In genomic region chr3:157126365-157126764, GRCh38 we compare ENCODE assay signal across 22 cellular contexts. TPM values are rescaled to one million over a fixed set of nuclear protein-coding genes. Genes with fewer than 3 reads are reported as not detected.
DNase-seq lines count a peak whose midpoint lies in the region; ATAC-seq and TF ChIP-seq lines count a peak whose summit lies in the region.
"Had no signal": no experiment of that assay in that cellular context is flagged by ENCODE, and none has a peak within 500 bp of the region (broad histone marks: within the 10 kb centered on the region; RNA-seq: fewer than 3 reads in every experiment).

No MANE protein-coding gene starts in this region.

- no peak overlapping the region for H3K9ac ChIP-seq in mesenchymal stem cell (ENCODE audit: low read length)
- H3K9ac ChIP-seq: GM23248, neural progenitor cell had no signal

- H2BK5ac ChIP-seq in mesenchymal stem cell (ENCODE audit: low read depth, low read length, poor library complexity, severe bottlenecking), result no peak overlapping the region

- H3K4me2 ChIP-seq in mesenchymal stem cell (ENCODE audit: low read length, poor library complexity, severe bottlenecking), result no peak overlapping the region
- H3K4me2 ChIP-seq: neural progenitor cell had no signal

- ATAC-seq in CD8-positive, alpha-beta T cell, result no peak
- no peak for ATAC-seq in activated T-helper 17 cell treated with anti-CD3 and anti-CD28 coated beads, Interleukin-2, amount 50 U/mL, for 72 hours (replicated peaks)
- ATAC-seq in HG03095 (IDR thresholded peaks at IDR 0.05; ENCODE audit: unreplicated experiment), result no peak
- ATAC-seq: esophagus mucosa had no signal

- H3K9me3 Mint-ChIP-seq in CD8-positive, alpha-beta T cell, result no peaks in the 10 kb centered on the region
- H3K9me3 Mint-ChIP-seq in activated T-helper 17 cell treated with anti-CD3 and anti-CD28 coated beads, Interleukin-2, amount 50 U/mL, for 72 hours, result no peaks in the 10 kb centered on the region
- H3K9me3 Mint-ChIP-seq: neural progenitor cell had no signal

- no peak overlapping the region for H2AFZ ChIP-seq in ACC112 (ENCODE audit: low read length, unreplicated experiment)
- no peak overlapping the region for H2AFZ ChIP-seq in mesenchymal stem cell (ENCODE audit: low read depth, low read length)
- H2AFZ ChIP-seq: GM23248, neural progenitor cell had no signal

- H3K4me1 ChIP-seq in ACC112 (ENCODE audit: control insufficient read depth, insufficient read depth, low read length, unreplicated experiment) (peaks cover 96% of the 10 kb centered on the region), mesenchymal stem cell (ENCODE audit: control insufficient read depth, insufficient read depth, low read depth, low read length) (peaks cover 35% of the 10 kb centered on the region)
- H3K4me1 ChIP-seq in CD8-positive, alpha-beta T cell (ENCODE audit: insufficient read depth, low read length), result peaks cover 34% of the 10 kb centered on the region

- WGBS in mesenchymal stem cell, result 100% methylated on average over 1 of the region's 1 CpG

- no peak overlapping the region for H4K91ac ChIP-seq in mesenchymal stem cell (ENCODE audit: low read length)

- no peak overlapping the region for H3K4me3 Mint-ChIP-seq in CD8-positive, alpha-beta T cell
- no peak overlapping the region for H3K4me3 Mint-ChIP-seq in activated T-helper 17 cell treated with anti-CD3 and anti-CD28 coated beads, Interleukin-2, amount 50 U/mL, for 72 hours
- H3K4me3 Mint-ChIP-seq: neural progenitor cell had no signal

- H3K18ac ChIP-seq in mesenchymal stem cell (ENCODE audit: low read depth in 1 of 2, low read length in 2 of 2), result no peak overlapping the region

- peak overlapping the region; percentile 40 for H2AK5ac ChIP-seq in mesenchymal stem cell (ENCODE audit: low read length, severe bottlenecking)

- no peak overlapping the region for H3K4ac ChIP-seq in mesenchymal stem cell (ENCODE audit: low read depth in 1 of 2, low read length in 2 of 2)

- no peaks in the 10 kb centered on the region for H3K79me1 ChIP-seq in mesenchymal stem cell (replicated peaks; ENCODE audit: low read length, poor library complexity, severe bottlenecking)

- no peak overlapping the region for H2BK12ac ChIP-seq in mesenchymal stem cell (ENCODE audit: low read length in 2 of 2)

- H3K36me3 ChIP-seq in ACC112 (ENCODE audit: insufficient read depth, low read length) (no peaks in the 10 kb centered on the region), mesenchymal stem cell (ENCODE audit: control insufficient read depth in 1 of 2, insufficient read depth in 2 of 2, low read depth in 1 of 2, low read length in 2 of 2) (no peaks in the 10 kb centered on the region)
- no peaks in the 10 kb centered on the region for H3K36me3 ChIP-seq in CD8-positive, alpha-beta T cell (ENCODE audit: insufficient read depth, low read length)
- H3K36me3 ChIP-seq: neural progenitor cell, SJSA1, stomach, tibial nerve had no signal

- no peak overlapping the region for H3K14ac ChIP-seq in mesenchymal stem cell (ENCODE audit: low read length in 2 of 2)

- H3K27ac Mint-ChIP-seq in CD8-positive, alpha-beta T cell, result peak overlapping the region; percentile 5
- H3K27ac Mint-ChIP-seq in activated T-helper 17 cell treated with anti-CD3 and anti-CD28 coated beads, Interleukin-2, amount 50 U/mL, for 72 hours, result peak overlapping the region; percentile 95
- H3K27ac Mint-ChIP-seq: neural progenitor cell had no signal

- no peaks in the 10 kb centered on the region for H3K79me2 ChIP-seq in ACC112 (ENCODE audit: control insufficient read depth, insufficient read depth, low read length, unreplicated experiment)

- DNase-seq in CD8-positive, alpha-beta T cell, result no peak
- DNase-seq in mesenchymal stem cell (no peak), NCI-H2196 treated with DMSO at 0.1 percent for 48 hours (lab: John Stamatoyannopoulos, UW; ENCODE audit: unreplicated experiment) (no peak), iPS-NIHi7 (ENCODE audit: extremely low spot score) (no peak)
- DNase-seq in activated naive CD4-positive, alpha-beta T cell treated with Interleukin-2 at 50 U/mL for 16 hours, result no peak
- DNase-seq: activated CD4-positive, alpha-beta T cell treated with anti-CD3 and anti-CD28 coated beads, Interleukin-2, amount 50 U/mL, for 1 hour; activated CD8-positive, alpha-beta memory T cell treated with anti-CD3 and anti-CD28 coated beads, Interleukin-2, amount 50 U/mL, for 4 hours; activated effector memory CD4-positive, alpha-beta T cell treated with Interleukin-2 at 50 U/mL for 16 hours; effector memory CD4-positive, alpha-beta T cell; GM23248; hypothalamus; Karpas-422; MV-4-11; posterior cingulate gyrus; stomach had no signal

- no peak overlapping the region for H2BK120ac ChIP-seq in mesenchymal stem cell (ENCODE audit: low read depth, low read length)

- H3K4me3 ChIP-seq in ACC112 (ENCODE audit: low read depth, low read length), result no peak overlapping the region
- H3K4me3 ChIP-seq in CD8-positive, alpha-beta T cell (ENCODE audit: low read depth, low read length), result no peak overlapping the region
- H3K4me3 ChIP-seq in mesenchymal stem cell (ENCODE audit: insufficient read depth in 1 of 2, low read depth in 1 of 2, low read length in 2 of 2), result no peak overlapping the region
- H3K4me3 ChIP-seq: GM23248, neural progenitor cell, SJSA1, stomach, tibial nerve had no signal

- H3K27me3 ChIP-seq in ACC112 (ENCODE audit: insufficient read depth, low read length), result no peaks in the 10 kb centered on the region
- no peaks in the 10 kb centered on the region for H3K27me3 ChIP-seq in CD8-positive, alpha-beta T cell (ENCODE audit: insufficient read depth, low read length)
- no peaks in the 10 kb centered on the region for H3K27me3 ChIP-seq in mesenchymal stem cell (ENCODE audit: control insufficient read depth in 1 of 2, insufficient read depth in 1 of 2, low read length in 2 of 2)
- H3K27me3 ChIP-seq: neural progenitor cell, SJSA1, stomach, tibial nerve had no signal

- intact Hi-C loops in CD8-positive, alpha-beta T cell (cut with DNase I, micrococcal nuclease), result no loop called here

- no peaks in the 10 kb centered on the region for H3K36me3 Mint-ChIP-seq in CD8-positive, alpha-beta T cell
- no peaks in the 10 kb centered on the region for H3K36me3 Mint-ChIP-seq in activated T-helper 17 cell treated with anti-CD3 and anti-CD28 coated beads, Interleukin-2, amount 50 U/mL, for 72 hours (ENCODE audit: low read depth)
- H3K36me3 Mint-ChIP-seq: neural progenitor cell had no signal

- peak overlapping the region; percentile 99 for H3K27ac ChIP-seq in ACC112 (ENCODE audit: low read depth, low read length)
- H3K27ac ChIP-seq in CD8-positive, alpha-beta T cell (ENCODE audit: low read depth, low read length), result no peak overlapping the region
- no peak overlapping the region for H3K27ac ChIP-seq in mesenchymal stem cell (ENCODE audit: low read length, poor library complexity, severe bottlenecking)
- H3K27ac ChIP-seq: GM23248, neural progenitor cell, SJSA1 had no signal

- CTCF ChIA-PET in CD8-positive, alpha-beta T cell (lab: Charles Lee), result interaction anchor here (0.6 to 3.8 kb wide), 6 partner anchors 11 to 1675 kb away, joined by 3 to 34 read pairs (median 3); no protein-coding TSS in a partner anchor

- H4K8ac ChIP-seq in mesenchymal stem cell (ENCODE audit: low read length), result no peak overlapping the region

- H3K23ac ChIP-seq in mesenchymal stem cell (ENCODE audit: low read length in 2 of 2), result peak overlapping the region in 1 of 2 experiments; percentile 14

- TF ChIP-seq CTCF in CD8-positive, alpha-beta T cell (IDR thresholded peaks at IDR 0.05), result no peak

- H3K27me3 Mint-ChIP-seq in CD8-positive, alpha-beta T cell (ENCODE audit: low read depth), result no peaks in the 10 kb centered on the region
- H3K27me3 Mint-ChIP-seq in activated T-helper 17 cell treated with anti-CD3 and anti-CD28 coated beads, Interleukin-2, amount 50 U/mL, for 72 hours, result no peaks in the 10 kb centered on the region

- H3K4me1 Mint-ChIP-seq in CD8-positive, alpha-beta T cell (ENCODE audit: low read depth), result peaks cover 42% of the 10 kb centered on the region
- peaks cover 44% of the 10 kb centered on the region for H3K4me1 Mint-ChIP-seq in activated T-helper 17 cell treated with anti-CD3 and anti-CD28 coated beads, Interleukin-2, amount 50 U/mL, for 72 hours

- H3K9me3 ChIP-seq in CD8-positive, alpha-beta T cell (ENCODE audit: low read length), result no peaks in the 10 kb centered on the region
- no peaks in the 10 kb centered on the region for H3K9me3 ChIP-seq in mesenchymal stem cell (ENCODE audit: control insufficient read depth, low read length)
- H3K9me3 ChIP-seq: SJSA1, stomach, tibial nerve had no signal

- no peak overlapping the region for H2BK15ac ChIP-seq in mesenchymal stem cell (ENCODE audit: low read depth, poor library complexity, severe bottlenecking)

- POLR2A ChIA-PET in CD8-positive, alpha-beta T cell (lab: Charles Lee), result interaction anchor here (1.4 to 2.9 kb wide), 3 partner anchors 11 to 38 kb away, joined by 4 to 11 read pairs (median 8); partner anchors contain the start of gene CCNL1

RNA-seq across cellular contexts. Expression of gene CCNL1, which starts 33.6 kb away (rescaled TPM):
- 1,000 to 10,000 TPM; 1,161 to 1,206 TPM for total RNA-seq in CD8-positive, alpha-beta T cell
- total RNA-seq in activated T-helper 17 cell treated with anti-CD3 and anti-CD28 coated beads, Interleukin-2, amount 50 U/mL, for 72 hours, result 100 to 1,000 TPM; 173 to 194 TPM
- 87.8 TPM for polyA plus RNA-seq in mesenchymal stem cell (2013, experiment 1 of 2)
- polyA plus RNA-seq in mesenchymal stem cell (2013, experiment 2 of 2), result 78.4 TPM

Comparison
In these comparisons a context has a peak if more than half of its experiments do, and no peak if none do; other contexts are left out.
1. RNA of gene CCNL1, which starts 33.6 kb away (total RNA-seq): 1,161 to 1,206 TPM in CD8-positive, alpha-beta T cell; 173 to 194 TPM in activated T-helper 17 cell treated with anti-CD3 and anti-CD28 coated beads, Interleukin-2, amount 50 U/mL, for 72 hours; every median in the first group is over 4 times any median in the second.